Comparison of ENCODE assay signal across 8 cellular contexts in the genomic region with DNA sequence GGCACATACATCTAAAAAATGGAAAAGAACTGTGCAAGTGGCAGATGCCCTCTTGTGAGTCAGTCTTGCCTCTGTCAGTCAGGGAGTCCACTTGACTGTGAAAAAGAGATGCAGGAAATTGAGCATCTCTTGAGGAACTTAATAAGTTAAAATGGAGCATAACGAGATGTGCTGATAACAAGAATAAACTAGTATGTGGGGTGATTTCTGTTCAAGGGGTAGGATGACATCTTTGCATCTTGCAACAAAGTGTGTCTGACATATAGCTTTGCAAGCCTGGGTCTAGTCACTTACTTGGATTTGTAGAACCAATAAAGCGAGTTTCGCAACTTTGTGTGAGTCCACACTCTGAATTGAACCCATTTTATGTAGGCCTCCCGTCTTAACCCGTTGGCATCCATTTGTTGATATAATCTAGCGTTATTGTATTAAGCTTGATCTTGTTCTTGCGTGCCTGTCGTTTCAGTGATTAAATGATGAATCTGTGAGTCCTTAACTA. TPM values are rescaled to one million over a fixed set of nuclear protein-coding genes. Genes with fewer than 3 reads are reported as not detected.
DNase-seq lines count a peak whose midpoint lies in the region; TF ChIP-seq lines count a peak whose summit lies in the region.

No MANE protein-coding gene starts in this region.

- DNase-seq in NCI-H82 (lab: John Stamatoyannopoulos, UW) (peak; percentile 75), NCI-H82 treated with DMSO at 0.1 percent for 48 hours (lab: John Stamatoyannopoulos, UW; ENCODE audit: unreplicated experiment) (no peak), Peyer's patch (no peak), erythroblast (lab: John Stamatoyannopoulos, UW) (peak; percentile 35 to 38), NCI-H1092 treated with DMSO at 0.1 percent for 48 hours (lab: John Stamatoyannopoulos, UW) (no peak), activated gamma-delta T cell (lab: John Stamatoyannopoulos, UW) (no peak), SHP77 treated with DMSO at 0.1 percent for 48 hours (lab: John Stamatoyannopoulos, UW) (no peak)

- H3K27ac ChIP-seq in Peyer's patch (peak overlapping the region in 3 of 4 donors; percentile 60 to 99 (median 98)), skin epidermis (peak overlapping the region in 14 of 21 experiments; percentile 18 to 99 (median 96))

- no peaks in the 10 kb centered on the region for H3K36me3 ChIP-seq in Peyer's patch

- peaks cover 5 to 69% (median 17%) of the 10 kb centered on the region in 4 donors for H3K4me1 ChIP-seq in Peyer's patch

- TF ChIP-seq POLR2A in Peyer's patch (IDR thresholded peaks at IDR 0.05) (no peak), erythroblast (IDR thresholded peaks at IDR 0.05; ENCODE audit: low read length) (no peak)

- H3K9me3 ChIP-seq in Peyer's patch, result no peaks in the 10 kb centered on the region

- TF ChIP-seq CTCF in Peyer's patch (IDR thresholded peaks at IDR 0.05), result no peak

- H3K4me3 ChIP-seq in Peyer's patch (peak overlapping the region in 3 of 4 donors; percentile 7 to 93 (median 80)), skin epidermis (peak overlapping the region in 4 of 7 experiments; percentile 66 to 93 (median 80))

- H3K27me3 ChIP-seq in Peyer's patch, result no peaks in the 10 kb centered on the region

RNA-seq across cellular contexts. Expression of a gene that starts 2.2 kb away (rescaled TPM):
- 10 to 100 TPM; 67.8 to 86.1 (median 76.9) TPM for total RNA-seq in Peyer's patch

Comparison
In these comparisons a context has a peak if more than half of its experiments do, and no peak if none do; other contexts are left out.
1. DNase-seq: peak in NCI-H82 (single experiment) and erythroblast (2 of 2); none in NCI-H82 treated with DMSO at 0.1 percent for 48 hours (single experiment), Peyer's patch (0 of 3), NCI-H1092 treated with DMSO at 0.1 percent for 48 hours (single experiment), activated gamma-delta T cell (single experiment) and SHP77 treated with DMSO at 0.1 percent for 48 hours (single experiment).